In the genomic region with DNA sequence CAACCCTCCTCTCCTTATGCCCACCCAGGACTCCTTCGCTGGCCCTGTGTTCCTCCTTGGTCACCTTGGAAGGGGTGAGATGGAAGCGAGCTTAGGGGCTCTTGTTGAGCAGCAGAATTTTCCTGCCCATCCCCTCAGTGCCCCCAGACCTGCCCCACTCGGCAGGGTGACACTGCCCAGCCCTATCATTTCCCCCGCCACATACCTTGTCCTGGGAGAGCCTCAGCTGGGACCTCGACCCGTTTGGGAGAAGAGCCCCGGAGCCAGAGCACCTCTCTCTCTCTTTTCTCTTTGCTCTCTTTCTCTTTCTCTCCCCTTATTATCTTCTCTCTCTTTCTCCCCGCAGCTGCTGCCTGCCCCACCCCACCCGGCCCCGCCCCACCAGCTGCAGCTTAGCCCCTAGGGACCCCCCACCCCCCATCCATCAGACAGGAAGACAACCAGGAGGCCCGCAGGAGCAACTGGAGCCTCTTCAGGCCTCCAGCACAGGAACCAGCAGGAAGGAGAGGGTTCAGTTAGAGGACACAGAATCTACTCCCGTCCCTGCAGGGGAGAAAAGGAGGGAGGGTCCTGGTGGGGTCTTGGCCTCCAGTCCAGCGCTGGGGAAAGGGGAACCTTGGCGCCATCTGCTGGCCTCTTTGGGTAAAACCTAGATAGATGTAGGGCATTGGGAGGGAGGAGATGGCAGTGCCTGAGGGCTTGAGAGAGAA, we compare ENCODE assay signal across 8 cellular contexts. TPM values are rescaled to one million over a fixed set of nuclear protein-coding genes. Genes with fewer than 3 reads are reported as not detected.
DNase-seq lines count a peak whose midpoint lies in the region; ATAC-seq lines count a peak whose summit lies in the region.

No MANE protein-coding gene starts in this region.

- H3K23ac ChIP-seq in mesenchymal stem cell (ENCODE audit: low read length in 2 of 2), result no peak overlapping the region

- H3K27ac ChIP-seq in mesenchymal stem cell (ENCODE audit: low read length, poor library complexity, severe bottlenecking), result no peak overlapping the region

- H2BK15ac ChIP-seq in mesenchymal stem cell (ENCODE audit: low read depth, poor library complexity, severe bottlenecking), result no peak overlapping the region

- H3K4me3 ChIP-seq in HAP-1 (no peak overlapping the region), mesenchymal stem cell (ENCODE audit: insufficient read depth in 1 of 2, low read depth in 1 of 2, low read length in 2 of 2) (peak overlapping the region in 1 of 2 experiments; percentile 0)

- WGBS in mesenchymal stem cell, result 36% methylated on average over 12 of the region's 14 CpGs

- H3K36me3 ChIP-seq in HAP-1 (replicated peaks) (no peaks in the 10 kb centered on the region), mesenchymal stem cell (ENCODE audit: control insufficient read depth in 1 of 2, insufficient read depth in 2 of 2, low read depth in 1 of 2, low read length in 2 of 2) (peaks cover 0 to 8% of the 10 kb centered on the region in 2 experiments)

- DNase-seq in AML-193 (lab: John Stamatoyannopoulos, UW), result peak; percentile 16 to 18
- peak; percentile 67 to 91 for DNase-seq in HAP-1 (ENCODE audit: low spot score in 2 of 2)
- peak; percentile 42 for DNase-seq in NCI-H526 treated with DMSO at 0.1 percent for 48 hours (lab: John Stamatoyannopoulos, UW)
- DNase-seq in activated CD4-positive, alpha-beta T cell treated with anti-CD3 and anti-CD28 coated beads, Interleukin-2, amount 50 U/mL, for 48 hours, result peak; percentile 75 to 80
- peak; percentile 38 for DNase-seq in effector CD8-positive, alpha-beta T cell (lab: John Stamatoyannopoulos, UW)
- peak; percentile 55 for DNase-seq in mesenchymal stem cell
- DNase-seq in stimulated activated CD8-positive, alpha-beta memory T cell treated with anti-CD3 and anti-CD28 coated beads, Interleukin-2, amount 100 ng/mL, for 1 hour (ENCODE audit: low read depth in 2 of 2), result peak; percentile 39 to 48

- H3K9ac ChIP-seq in mesenchymal stem cell (ENCODE audit: low read length), result no peak overlapping the region

- H2AFZ ChIP-seq in mesenchymal stem cell (ENCODE audit: low read depth, low read length), result no peak overlapping the region

- peak overlapping the region; percentile 3 for H2BK5ac ChIP-seq in mesenchymal stem cell (ENCODE audit: low read depth, low read length, poor library complexity, severe bottlenecking)

- H2BK120ac ChIP-seq in mesenchymal stem cell (ENCODE audit: low read depth, low read length), result no peak overlapping the region

- H2AK5ac ChIP-seq in mesenchymal stem cell (ENCODE audit: low read length, severe bottlenecking), result no peak overlapping the region

- H3K14ac ChIP-seq in mesenchymal stem cell (ENCODE audit: low read length in 2 of 2), result no peak overlapping the region

- no peak overlapping the region for H4K8ac ChIP-seq in mesenchymal stem cell (ENCODE audit: low read length)

- no peak for ATAC-seq in HG03342 (IDR thresholded peaks at IDR 0.05; ENCODE audit: unreplicated experiment)

- H3K27me3 ChIP-seq in HAP-1 (ENCODE audit: low read depth) (no peaks in the 10 kb centered on the region), mesenchymal stem cell (ENCODE audit: control insufficient read depth in 1 of 2, insufficient read depth in 1 of 2, low read length in 2 of 2) (peaks cover 37 to 42% of the 10 kb centered on the region in 2 experiments)

- H3K79me1 ChIP-seq in mesenchymal stem cell (replicated peaks; ENCODE audit: low read length, poor library complexity, severe bottlenecking), result no peaks in the 10 kb centered on the region

- no peaks in the 10 kb centered on the region for H3K9me3 ChIP-seq in HAP-1
- H3K9me3 ChIP-seq in mesenchymal stem cell (ENCODE audit: control insufficient read depth, low read length), result no peaks in the 10 kb centered on the region

- H4K91ac ChIP-seq in mesenchymal stem cell (ENCODE audit: low read length), result no peak overlapping the region

- H3K18ac ChIP-seq in mesenchymal stem cell (ENCODE audit: low read depth in 1 of 2, low read length in 2 of 2), result no peak overlapping the region

- no peak overlapping the region for H3K4ac ChIP-seq in mesenchymal stem cell (ENCODE audit: low read depth in 1 of 2, low read length in 2 of 2)

- H3K4me2 ChIP-seq in mesenchymal stem cell (ENCODE audit: low read length, poor library complexity, severe bottlenecking), result peak overlapping the region; percentile 42

- H2BK12ac ChIP-seq in mesenchymal stem cell (ENCODE audit: low read length in 2 of 2), result no peak overlapping the region

- H3K4me1 ChIP-seq in HAP-1 (peaks cover 13% of the 10 kb centered on the region; the same call in 1 of the 2 replicates), mesenchymal stem cell (ENCODE audit: control insufficient read depth, insufficient read depth, low read depth, low read length) (peaks cover 19% of the 10 kb centered on the region)

- in situ Hi-C loops in HAP-1 (cut with MboI; ENCODE audit: low sequenced_read_pairs), result no loop called here

RNA-seq across cellular contexts. Expression of a gene that starts 1.6 kb away (rescaled TPM):
- polyA plus RNA-seq in mesenchymal stem cell (2013, experiment 1 of 2), result 0.32 TPM
- 0.33 TPM for polyA plus RNA-seq in mesenchymal stem cell (2013, experiment 2 of 2)

RNA-seq across cellular contexts. Expression of a gene that starts 13.9 kb away (rescaled TPM):
- polyA plus RNA-seq in mesenchymal stem cell (2013, experiment 1 of 2), result 0.14 TPM
- 0.42 TPM for polyA plus RNA-seq in mesenchymal stem cell (2013, experiment 2 of 2)

RNA-seq across cellular contexts. Expression of a gene that starts 28.8 kb away (rescaled TPM):
- 10.2 TPM for polyA plus RNA-seq in mesenchymal stem cell (2013, experiment 1 of 2)
- polyA plus RNA-seq in mesenchymal stem cell (2013, experiment 2 of 2), result 10.4 TPM

RNA-seq across cellular contexts. Expression of a gene that starts 54.9 kb away (rescaled TPM):
- 11.4 TPM for polyA plus RNA-seq in mesenchymal stem cell (2013, experiment 1 of 2)
- polyA plus RNA-seq in mesenchymal stem cell (2013, experiment 2 of 2), result 11.2 TPM

RNA-seq across cellular contexts. Expression of a gene that starts 55.2 kb away (rescaled TPM):
- polyA plus RNA-seq in mesenchymal stem cell (2013, experiment 1 of 2), result 121 TPM
- 121 TPM for polyA plus RNA-seq in mesenchymal stem cell (2013, experiment 2 of 2)

Comparison
In these comparisons a context has a peak if more than half of its experiments do, and no peak if none do; other contexts are left out.
1. DNase-seq: peak in every context shown above with its lines; median percentile 79 in HAP-1; 78 in activated CD4-positive, alpha-beta T cell treated with anti-CD3 and anti-CD28 coated beads, Interleukin-2, amount 50 U/mL, for 48 hours; 55 in mesenchymal stem cell; 44 in stimulated activated CD8-positive, alpha-beta memory T cell treated with anti-CD3 and anti-CD28 coated beads, Interleukin-2, amount 100 ng/mL, for 1 hour; 42 in NCI-H526 treated with DMSO at 0.1 percent for 48 hours; 38 in effector CD8-positive, alpha-beta T cell; 17 in AML-193.